Comparison of ENCODE assay signal across 19 cellular contexts in genomic region chrX:69126642-69127041, GRCh38.
"Had no signal": no experiment of that assay in that cellular context is flagged by ENCODE, and none has a peak within 500 bp of the region (broad histone marks: within the 10 kb centered on the region; RNA-seq: fewer than 3 reads in every experiment).

No MANE protein-coding gene starts in this region.

- H3K9me3 ChIP-seq: gastroesophageal sphincter, heart left ventricle, tibial nerve, uterus had no signal

- H3K4me3 ChIP-seq: gastroesophageal sphincter, heart left ventricle, tibial nerve, uterus had no signal

- H3K27me3 ChIP-seq: gastroesophageal sphincter, uterus had no signal

- H3K4me1 ChIP-seq: parathyroid adenoma, uterus had no signal

- DNase-seq: activated CD4-positive, alpha-beta T cell treated with anti-CD3 and anti-CD28 coated beads, Interleukin-2, amount 50 U/mL, for 48 hours; activated naive CD4-positive, alpha-beta T cell treated with anti-CD3 and anti-CD28 coated beads, Interleukin-2, amount 10 ng/mL, durations not matched to agents 7 days and 5 days; activated naive CD8-positive, alpha-beta T cell treated with anti-CD3 and anti-CD28 coated beads, Interleukin-2, amount 50 U/mL, for 24 hours; activated T-cell treated with anti-CD3 and anti-CD28 coated beads, Interleukin-2, amount 50 U/mL, for 1 hour; cerebellar nuclear complex; cortex of kidney; erythroblast; heart left ventricle; kidney; naive thymus-derived CD8-positive, alpha-beta T cell; stimulated activated CD4-positive, alpha-beta T cell treated with anti-CD3 and anti-CD28 coated beads, Interleukin-12 subunit alpha, Interleukin-12 subunit beta, amount 100 ng/mL, for 4 hours; stimulated activated CD4-positive, alpha-beta T cell treated with anti-CD3 and anti-CD28 coated beads, Interleukin-1b, Interleukin-23, amount 100 ng/mL, for 48 hours; stimulated activated CD8-positive, alpha-beta memory T cell treated with anti-CD3 and anti-CD28 coated beads, Interleukin-4, amount 100 ng/mL, for 48 hours; stimulated activated naive CD4-positive, alpha-beta T cell; uterus; WERI-Rb-1 had no signal

- H3K36me3 ChIP-seq: gastroesophageal sphincter, heart left ventricle, tibial nerve, uterus, WERI-Rb-1 had no signal

- H3K27ac ChIP-seq: gastroesophageal sphincter, heart left ventricle, parathyroid adenoma, tibial nerve, uterus, WERI-Rb-1 had no signal
